Comparison of ENCODE assay signal across 1 cellular context in the genomic region with DNA sequence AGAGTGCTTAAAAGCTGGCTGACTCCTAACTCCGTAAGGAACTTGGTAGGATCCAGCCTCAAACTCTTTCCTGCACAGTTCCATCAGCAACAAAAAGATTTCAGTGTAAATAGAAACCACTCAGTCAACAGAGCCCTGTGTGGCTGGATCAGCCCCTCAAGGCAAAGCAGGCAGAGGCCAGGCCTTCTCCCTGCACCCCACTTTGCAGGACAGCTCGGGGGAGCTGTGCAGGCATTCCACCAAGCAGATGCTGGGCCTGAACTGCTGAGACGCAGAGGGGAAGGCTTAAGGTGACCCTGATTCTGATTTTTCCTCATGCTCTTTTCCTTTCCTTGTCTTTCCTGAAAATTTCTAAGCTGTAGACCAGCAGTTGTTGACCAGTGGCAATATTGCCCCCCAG.
A peak's percentile ranks its signal among the peaks of the same experiment; 100 is the strongest.
TF ChIP-seq lines count a peak whose summit lies in the region.

No MANE protein-coding gene starts in this region.

TF ChIP-seq in HepG2, 621 proteins besides CTCF, POLR2A, EP300 and RAD21 (continued from another document):
- TF ChIP-seq, protein P1, sequence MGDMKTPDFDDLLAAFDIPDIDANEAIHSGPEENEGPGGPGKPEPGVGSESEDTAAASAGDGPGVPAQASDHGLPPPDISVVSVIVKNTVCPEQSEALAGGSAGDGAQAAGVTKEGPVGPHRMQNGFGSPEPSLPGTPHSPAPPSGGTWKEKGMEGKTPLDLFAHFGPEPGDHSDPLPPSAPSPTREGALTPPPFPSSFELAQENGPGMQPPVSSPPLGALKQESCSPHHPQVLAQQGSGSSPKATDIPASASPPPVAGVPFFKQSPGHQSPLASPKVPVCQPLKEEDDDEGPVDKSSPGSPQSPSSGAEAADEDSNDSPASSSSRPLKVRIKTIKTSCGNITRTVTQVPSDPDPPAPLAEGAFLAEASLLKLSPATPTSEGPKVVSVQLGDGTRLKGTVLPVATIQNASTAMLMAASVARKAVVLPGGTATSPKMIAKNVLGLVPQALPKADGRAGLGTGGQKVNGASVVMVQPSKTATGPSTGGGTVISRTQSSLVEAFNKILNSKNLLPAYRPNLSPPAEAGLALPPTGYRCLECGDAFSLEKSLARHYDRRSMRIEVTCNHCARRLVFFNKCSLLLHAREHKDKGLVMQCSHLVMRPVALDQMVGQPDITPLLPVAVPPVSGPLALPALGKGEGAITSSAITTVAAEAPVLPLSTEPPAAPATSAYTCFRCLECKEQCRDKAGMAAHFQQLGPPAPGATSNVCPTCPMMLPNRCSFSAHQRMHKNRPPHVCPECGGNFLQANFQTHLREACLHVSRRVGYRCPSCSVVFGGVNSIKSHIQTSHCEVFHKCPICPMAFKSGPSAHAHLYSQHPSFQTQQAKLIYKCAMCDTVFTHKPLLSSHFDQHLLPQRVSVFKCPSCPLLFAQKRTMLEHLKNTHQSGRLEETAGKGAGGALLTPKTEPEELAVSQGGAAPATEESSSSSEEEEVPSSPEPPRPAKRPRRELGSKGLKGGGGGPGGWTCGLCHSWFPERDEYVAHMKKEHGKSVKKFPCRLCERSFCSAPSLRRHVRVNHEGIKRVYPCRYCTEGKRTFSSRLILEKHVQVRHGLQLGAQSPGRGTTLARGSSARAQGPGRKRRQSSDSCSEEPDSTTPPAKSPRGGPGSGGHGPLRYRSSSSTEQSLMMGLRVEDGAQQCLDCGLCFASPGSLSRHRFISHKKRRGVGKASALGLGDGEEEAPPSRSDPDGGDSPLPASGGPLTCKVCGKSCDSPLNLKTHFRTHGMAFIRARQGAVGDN (CRISPR knock-in tag; IDR thresholded peaks at IDR 0.05): 0 out of 2 replicates have a peak, but pooled peaks have one; percentile 10
- TF ChIP-seq MIXL1 (CRISPR knock-in tag; IDR thresholded peaks at IDR 0.05) (no peak), SETDB1 (CRISPR knock-in tag; IDR thresholded peaks at IDR 0.05; ENCODE audit: borderline replicate concordance) (no peak), ZNF629 (CRISPR knock-in tag; conservative IDR thresholded peaks at IDR 0.05) (no peak), ZNF598 (CRISPR knock-in tag; IDR thresholded peaks at IDR 0.05; ENCODE audit: borderline replicate concordance) (no peak)
- TF ChIP-seq, protein P2, sequence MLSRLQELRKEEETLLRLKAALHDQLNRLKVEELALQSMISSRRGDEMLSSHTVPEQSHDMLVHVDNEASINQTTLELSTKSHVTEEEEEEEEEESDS (CRISPR knock-in tag; IDR thresholded peaks at IDR 0.05; ENCODE audit: borderline replicate concordance): no peak
TF ChIP-seq in HepG2: peak in this region for 1.
